Comparison of ENCODE assay signal across 8 cellular contexts in genomic region chr9:92954078-92954861, GRCh38. TPM values are rescaled to one million over a fixed set of nuclear protein-coding genes. Genes with fewer than 3 reads are reported as not detected.
DNase-seq lines count a peak whose midpoint lies in the region; ATAC-seq and TF ChIP-seq lines count a peak whose summit lies in the region.

No MANE protein-coding gene starts in this region.

- peak; percentile 48 for DNase-seq in EL
- DNase-seq in HK-2 (ENCODE audit: unreplicated experiment) = peak; percentile 65
- peak in 3 of 4 experiments; percentile 40 to 54 (median 50) for DNase-seq in activated CD4-positive, CD25-positive, alpha-beta regulatory T cell (lab: John Stamatoyannopoulos, UW)
- peak; percentile 78 for DNase-seq in chondrocyte (ENCODE audit: low spot score)
- peak; percentile 57 for DNase-seq in stimulated activated CD4-positive, alpha-beta T cell treated with anti-CD3 and anti-CD28 coated beads, Interleukin-12 subunit alpha, Interleukin-12 subunit beta, amount 100 ng/mL, for 4 hours

- H3K4me1 Mint-ChIP-seq in chondrocyte (ENCODE audit: low read depth) = peaks cover 13% of the 10 kb centered on the region

- no peaks in the 10 kb centered on the region for H3K36me3 Mint-ChIP-seq in chondrocyte (ENCODE audit: low read depth)

- H3K27me3 Mint-ChIP-seq in chondrocyte (ENCODE audit: low read depth) = peaks cover 6% of the 10 kb centered on the region

- TF ChIP-seq CTCF in chondrocyte (IDR thresholded peaks at IDR 0.05) = no peak

- ATAC-seq in HG03520 (IDR thresholded peaks at IDR 0.05; ENCODE audit: unreplicated experiment) = no peak
- ATAC-seq in GM19397 (IDR thresholded peaks at IDR 0.05; ENCODE audit: unreplicated experiment) = no peak
- no peak for ATAC-seq in HG02970 (IDR thresholded peaks at IDR 0.05; ENCODE audit: low FRiP score, unreplicated experiment)

- no peak overlapping the region for H3K4me3 Mint-ChIP-seq in chondrocyte (ENCODE audit: unreplicated experiment)

- no peak overlapping the region for H3K27ac Mint-ChIP-seq in chondrocyte (ENCODE audit: unreplicated experiment)

- H3K9me3 Mint-ChIP-seq in chondrocyte (ENCODE audit: low read depth) = no peaks in the 10 kb centered on the region

RNA-seq across cellular contexts. Expression of gene FGD3, which starts 6.9 kb away (rescaled TPM):
- total RNA-seq in chondrocyte = not detected in 3 replicates
